In the genomic region with DNA sequence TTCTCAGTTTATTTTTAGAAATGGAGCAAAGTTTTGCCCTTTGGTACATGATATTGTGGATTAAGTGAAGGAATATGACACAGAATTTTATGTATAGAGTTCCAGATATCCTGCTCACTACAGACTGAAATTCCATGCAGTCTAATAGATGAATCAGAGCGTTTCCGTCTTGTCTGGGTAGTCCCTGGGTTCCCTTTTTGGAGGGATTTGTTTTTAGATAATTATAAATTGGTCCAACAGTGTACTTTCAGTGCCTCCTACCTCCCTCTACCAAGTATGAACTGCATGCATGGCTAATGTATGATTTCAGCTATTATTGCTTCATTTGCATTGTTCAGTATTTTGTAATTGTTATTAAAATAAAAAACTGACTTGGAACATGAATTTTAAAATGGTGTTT, we compare ENCODE assay signal across 25 cellular contexts.
DNase-seq lines count a peak whose midpoint lies in the region; ATAC-seq, FAIRE-seq and TF ChIP-seq lines count a peak whose summit lies in the region.
"Had no signal": no experiment of that assay in that cellular context is flagged by ENCODE, and none has a peak within 500 bp of the region (broad histone marks: within the 10 kb centered on the region; RNA-seq: fewer than 3 reads in every experiment).

No MANE protein-coding gene starts in this region.

- peak overlapping the region; percentile 62 for H3K27ac Mint-ChIP-seq in astrocyte (ENCODE audit: unreplicated experiment)
- H3K27ac Mint-ChIP-seq: B cell had no signal

- H2AFZ ChIP-seq in GM23248 (no peak overlapping the region), astrocyte (ENCODE audit: low read depth, low read length) (no peak overlapping the region)

- H3K9ac ChIP-seq in GM23248 (no peak overlapping the region), astrocyte (ENCODE audit: low read length) (no peak overlapping the region), skeletal muscle satellite cell (ENCODE audit: low read depth, low read length) (peak overlapping the region; percentile 16)

- H3K4me3 Mint-ChIP-seq in astrocyte (ENCODE audit: unreplicated experiment), result peak overlapping the region; percentile 34
- H3K4me3 Mint-ChIP-seq: B cell had no signal

- no peaks in the 10 kb centered on the region for H3K9me3 ChIP-seq in GM23248 (ENCODE audit: low read depth)
- H3K9me3 ChIP-seq in astrocyte (ENCODE audit: insufficient read depth, low read depth, low read length), result no peaks in the 10 kb centered on the region
- H3K9me3 ChIP-seq in skeletal muscle satellite cell (replicated peaks; ENCODE audit: low read length), result no peaks in the 10 kb centered on the region
- H3K9me3 ChIP-seq: adrenal gland, esophagus muscularis mucosa had no signal

- WGBS in GM23248 (ENCODE audit: low coverage in 1 of 2, low lambda C conversion rate in 2 of 2, missing lambda C conversion rate in 2 of 2), 2 experiments, result 49 to 66% methylated on average over 2 of the region's 2 CpGs

- H3K27me3 Mint-ChIP-seq in astrocyte (ENCODE audit: low read depth, unreplicated experiment), result no peaks in the 10 kb centered on the region
- H3K27me3 Mint-ChIP-seq: B cell had no signal

- H3K4me3 ChIP-seq in GM23248 (no peak overlapping the region), astrocyte (ENCODE audit: insufficient read depth, low read depth, low read length) (no peak overlapping the region), skeletal muscle satellite cell (ENCODE audit: low read length) (no peak overlapping the region)
- H3K4me3 ChIP-seq: adrenal gland, esophagus muscularis mucosa had no signal

- DNase-seq in GM23248 (peak; percentile 54), astrocyte (ENCODE audit: low read depth) (peak; percentile 17), fibroblast of peridontal ligament (ENCODE audit: extremely low read depth) (peak; percentile 47), T-helper 9 cell (no peak)
- DNase-seq in activated CD8-positive, alpha-beta memory T cell treated with anti-CD3 and anti-CD28 coated beads for 24 hours, result no peak
- DNase-seq: activated CD4-positive, alpha-beta T cell treated with anti-CD3 and anti-CD28 coated beads, Interleukin-2, amount 50 U/mL, for 1 hour; activated CD8-positive, alpha-beta memory T cell treated with anti-CD3 and anti-CD28 coated beads, Interleukin-2, amount 50 U/mL, for 48 hours; activated gamma-delta T cell; adrenal gland; central memory CD4-positive, alpha-beta T cell; DND-41; effector memory CD4-positive, alpha-beta T cell; head of caudate nucleus; left ventricle myocardium superior; NCI-H1436 treated with DMSO at 0.1 percent for 48 hours; NCI-H2171; NCI-H526; SHP77; stimulated activated CD8-positive, alpha-beta memory T cell treated with anti-CD3 and anti-CD28 coated beads, Interleukin-4, amount 100 ng/mL, for 48 hours; WERI-Rb-1 had no signal

- H3K79me2 ChIP-seq in GM23248 (ENCODE audit: insufficient read depth), result peaks cover 73% of the 10 kb centered on the region
- peaks cover 30% of the 10 kb centered on the region for H3K79me2 ChIP-seq in astrocyte (ENCODE audit: insufficient read depth, low read length)

- FAIRE-seq in astrocyte (lab: Jason Lieb, UNC), result no peak

- H3K27ac ChIP-seq in GM23248 (0 out of 2 replicates have a peak overlapping the region, but pooled peaks have one; percentile 6), astrocyte (ENCODE audit: low read depth, low read length) (peak overlapping the region; percentile 41)
- H3K27ac ChIP-seq: adrenal gland, esophagus muscularis mucosa, WERI-Rb-1 had no signal

- no peaks in the 10 kb centered on the region; the same call in 1 of the 2 replicates for H4K20me1 ChIP-seq in GM23248 (ENCODE audit: insufficient read depth)
- H4K20me1 ChIP-seq in astrocyte (ENCODE audit: insufficient read depth, low read length), result peaks cover 6% of the 10 kb centered on the region

- no peaks in the 10 kb centered on the region for H3K9me3 Mint-ChIP-seq in astrocyte (ENCODE audit: unreplicated experiment)

- H3K36me3 Mint-ChIP-seq in astrocyte (ENCODE audit: low read depth, unreplicated experiment), result peaks cover 6% of the 10 kb centered on the region

- ATAC-seq in HG02642 (IDR thresholded peaks at IDR 0.05; ENCODE audit: poor library complexity, unreplicated experiment), result no peak
- ATAC-seq in HG03095 (IDR thresholded peaks at IDR 0.05; ENCODE audit: unreplicated experiment), result no peak
- ATAC-seq: left ventricle myocardium superior had no signal

- peaks cover 19% of the 10 kb centered on the region; the same call in 1 of the 2 replicates for H3K36me3 ChIP-seq in GM23248 (ENCODE audit: low read depth)
- peaks cover 16% of the 10 kb centered on the region for H3K36me3 ChIP-seq in astrocyte (ENCODE audit: insufficient read depth, low read length)
- peaks cover 15% of the 10 kb centered on the region for H3K36me3 ChIP-seq in skeletal muscle satellite cell (ENCODE audit: insufficient read depth, low read length)
- H3K36me3 ChIP-seq: adrenal gland, WERI-Rb-1 had no signal

- TF ChIP-seq CTCF in astrocyte (IDR thresholded peaks at IDR 0.05; ENCODE audit: insufficient read depth, low read depth, low read length), result no peak

- H3K4me2 ChIP-seq in GM23248 (ENCODE audit: unreplicated experiment) (no peak overlapping the region), astrocyte (ENCODE audit: low read length) (no peak overlapping the region), skeletal muscle satellite cell (ENCODE audit: low read length) (no peak overlapping the region)

- H3K4me1 Mint-ChIP-seq in astrocyte (ENCODE audit: low read depth, unreplicated experiment), result peaks cover 28% of the 10 kb centered on the region

- H3K27me3 ChIP-seq in GM23248 (replicated peaks; ENCODE audit: insufficient read depth), result no peaks in the 10 kb centered on the region
- no peaks in the 10 kb centered on the region for H3K27me3 ChIP-seq in astrocyte (ENCODE audit: insufficient read depth, low read length)
- H3K27me3 ChIP-seq in skeletal muscle satellite cell (ENCODE audit: control insufficient read depth, insufficient read depth, low read length), result no peaks in the 10 kb centered on the region
- H3K27me3 ChIP-seq: adrenal gland, esophagus muscularis mucosa had no signal

- H3K9me2 ChIP-seq in GM23248 (ENCODE audit: insufficient read depth), result no peaks in the 10 kb centered on the region

- in situ Hi-C loops in GM23248 (cut with MboI), result no loop called here

- H3K4me1 ChIP-seq in GM23248 (ENCODE audit: insufficient read depth) (peaks cover 30% of the 10 kb centered on the region), astrocyte (ENCODE audit: insufficient read depth, low read length) (peaks cover 4% of the 10 kb centered on the region), skeletal muscle satellite cell (ENCODE audit: control insufficient read depth, insufficient read depth, low read length) (peaks cover 28% of the 10 kb centered on the region)

- peaks cover 14% of the 10 kb centered on the region; the same call in 1 of the 2 replicates for H3F3A ChIP-seq in GM23248 (ENCODE audit: insufficient read depth)

Comparison
In these comparisons a context has a peak if more than half of its experiments do, and no peak if none do; other contexts are left out.
1. DNase-seq: peak in GM23248 (single experiment), astrocyte (single experiment) and fibroblast of peridontal ligament (single experiment); none in activated CD8-positive, alpha-beta memory T cell treated with anti-CD3 and anti-CD28 coated beads for 24 hours (single experiment) and T-helper 9 cell (single experiment).